ENCODE assay signal across 16 cellular contexts in the genomic region with DNA sequence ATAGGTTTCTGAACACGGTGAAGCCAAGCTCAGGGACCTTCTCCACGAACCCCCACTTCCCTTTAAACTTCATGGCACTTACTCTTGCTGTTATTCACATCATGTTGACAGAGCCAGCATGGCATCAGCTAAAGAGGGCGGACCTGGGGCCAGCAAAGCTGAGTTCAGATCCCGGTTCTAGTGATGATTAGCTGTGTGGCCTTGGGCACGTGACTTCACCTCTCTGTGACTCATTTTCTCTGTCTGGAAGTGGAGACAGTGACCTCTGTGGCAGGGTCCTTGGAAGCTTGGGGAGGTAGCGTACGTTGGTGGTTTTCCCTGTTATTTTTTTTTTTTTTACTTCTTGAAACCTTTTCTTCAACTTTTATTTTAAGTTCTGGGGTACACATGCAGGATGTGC. TPM values are rescaled to one million over a fixed set of nuclear protein-coding genes. Genes with fewer than 3 reads are reported as not detected.
DNase-seq lines count a peak whose midpoint lies in the region; TF ChIP-seq lines count a peak whose summit lies in the region.
"Had no signal": no experiment of that assay in that cellular context is flagged by ENCODE, and none has a peak within 500 bp of the region (broad histone marks: within the 10 kb centered on the region; RNA-seq: fewer than 3 reads in every experiment).

No MANE protein-coding gene starts in this region.

- no peak overlapping the region for H3K4me3 ChIP-seq in epithelial cell of proximal tubule (ENCODE audit: low read depth, low read length)

- TF ChIP-seq CTCF in epithelial cell of proximal tubule (conservative IDR thresholded peaks at IDR 0.05; ENCODE audit: low read depth, low read length) = no peak

- peak; percentile 20 for DNase-seq in EH (ENCODE audit: low read depth)
- peak; percentile 83 for DNase-seq in RPMI7951 (ENCODE audit: low read depth)
- peak; percentile 47 for DNase-seq in epithelial cell of proximal tubule (ENCODE audit: low read depth)
- DNase-seq in mucosa of gallbladder (ENCODE audit: low spot score) = peak; percentile 23
- no peak for DNase-seq in iPS-NIHi11 (ENCODE audit: low spot score)
- DNase-seq in NCI-H1930 (lab: John Stamatoyannopoulos, UW) = no peak
- no peak for DNase-seq in amniotic stem cell (lab: John Stamatoyannopoulos, UW)
- no peak for DNase-seq in NCI-H524 (lab: John Stamatoyannopoulos, UW)
- DNase-seq: CD8-positive, alpha-beta T cell; DND-41; KBM-7; NCI-H1048; NCI-H1694; NCI-H345; NCI-H748 treated with DMSO at 0.1 percent for 48 hours; SIG-M5 had no signal

RNA-seq across cellular contexts. Expression of a gene that starts 13.4 kb away (rescaled TPM):
- total RNA-seq in RPMI7951 (2014; rRNA removed; shearing (Covaris generic)) = 13.8 and 13.9 TPM in 2 replicates
- total RNA-seq in epithelial cell of proximal tubule = 9.7 and 13.5 TPM in 2 replicates
- total RNA-seq in mucosa of gallbladder = 80.5 TPM

RNA-seq across cellular contexts. Expression of a gene that starts 16.0 kb away (rescaled TPM):
- total RNA-seq in RPMI7951 (2014; rRNA removed; shearing (Covaris generic)) = 2.6 and 3.4 TPM in 2 replicates
- total RNA-seq in epithelial cell of proximal tubule (4.8 and 9.3 TPM in 2 replicates), mucosa of gallbladder (7.1 TPM)

Comparison
In these comparisons a context has a peak if more than half of its experiments do, and no peak if none do; other contexts are left out.
1. DNase-seq: peak in EH (single experiment), RPMI7951 (single experiment), epithelial cell of proximal tubule (single experiment) and mucosa of gallbladder (single experiment); none in iPS-NIHi11 (single experiment), NCI-H1930 (0 of 2), amniotic stem cell (single experiment) and NCI-H524 (0 of 2).